Comparison of ENCODE assay signal across 2 cellular contexts in genomic region chr19:18919895-18920204, GRCh38.
TF ChIP-seq lines count a peak whose summit lies in the region.

No MANE protein-coding gene starts in this region.

TF ChIP-seq in SK-N-SH, 30 proteins besides CTCF, POLR2A, EP300 and RAD21 (continued from another document):
- TF ChIP-seq REST (IDR thresholded peaks at IDR 0.05; ENCODE audit: low read depth, low read length): no peak
- no peak for TF ChIP-seq TCF12 (IDR thresholded peaks at IDR 0.05)
- TF ChIP-seq CHD2 (IDR thresholded peaks at IDR 0.05; ENCODE audit: low read length, partially characterized antibody): no peak
- no peak for TF ChIP-seq NRF1 (IDR thresholded peaks at IDR 0.05; ENCODE audit: low read depth, low read length)
- no peak for TF ChIP-seq RXRA (IDR thresholded peaks at IDR 0.05; ENCODE audit: borderline replicate concordance, low read depth)
- TF ChIP-seq, protein P1, sequence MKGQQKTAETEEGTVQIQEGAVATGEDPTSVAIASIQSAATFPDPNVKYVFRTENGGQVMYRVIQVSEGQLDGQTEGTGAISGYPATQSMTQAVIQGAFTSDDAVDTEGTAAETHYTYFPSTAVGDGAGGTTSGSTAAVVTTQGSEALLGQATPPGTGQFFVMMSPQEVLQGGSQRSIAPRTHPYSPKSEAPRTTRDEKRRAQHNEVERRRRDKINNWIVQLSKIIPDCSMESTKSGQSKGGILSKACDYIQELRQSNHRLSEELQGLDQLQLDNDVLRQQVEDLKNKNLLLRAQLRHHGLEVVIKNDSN (IDR thresholded peaks at IDR 0.05; ENCODE audit: borderline replicate concordance, low read depth): no peak
- TF ChIP-seq NFIC (IDR thresholded peaks at IDR 0.05; ENCODE audit: borderline replicate concordance): no peak
- TF ChIP-seq JUND (IDR thresholded peaks at IDR 0.05): no peak
- no peak for TF ChIP-seq EZH2phosphoT487 (IDR thresholded peaks at IDR 0.05; ENCODE audit: borderline replicate concordance, low read depth)
- TF ChIP-seq MXI1 (IDR thresholded peaks at IDR 0.05; ENCODE audit: low read depth, low read length): no peak; the same call in none of the 2 replicates
- no peak for TF ChIP-seq SIN3A (IDR thresholded peaks at IDR 0.05; ENCODE audit: borderline replicate concordance, low read depth, low read length)
- TF ChIP-seq FOSL2 (IDR thresholded peaks at IDR 0.05; ENCODE audit: borderline replicate concordance, low read depth): no peak
- TF ChIP-seq FOXJ3 (CRISPR knock-in tag; IDR thresholded peaks at IDR 0.05): no peak
- TF ChIP-seq RFX5 (IDR thresholded peaks at IDR 0.05; ENCODE audit: low read length): no peak

TF ChIP-seq in SK-N-SH treated with all-trans-retinoic acid at 6 μM for 48 hours, 23 proteins besides CTCF, POLR2A, EP300 and RAD21 (continued from another document):
- TF ChIP-seq, protein P2, sequence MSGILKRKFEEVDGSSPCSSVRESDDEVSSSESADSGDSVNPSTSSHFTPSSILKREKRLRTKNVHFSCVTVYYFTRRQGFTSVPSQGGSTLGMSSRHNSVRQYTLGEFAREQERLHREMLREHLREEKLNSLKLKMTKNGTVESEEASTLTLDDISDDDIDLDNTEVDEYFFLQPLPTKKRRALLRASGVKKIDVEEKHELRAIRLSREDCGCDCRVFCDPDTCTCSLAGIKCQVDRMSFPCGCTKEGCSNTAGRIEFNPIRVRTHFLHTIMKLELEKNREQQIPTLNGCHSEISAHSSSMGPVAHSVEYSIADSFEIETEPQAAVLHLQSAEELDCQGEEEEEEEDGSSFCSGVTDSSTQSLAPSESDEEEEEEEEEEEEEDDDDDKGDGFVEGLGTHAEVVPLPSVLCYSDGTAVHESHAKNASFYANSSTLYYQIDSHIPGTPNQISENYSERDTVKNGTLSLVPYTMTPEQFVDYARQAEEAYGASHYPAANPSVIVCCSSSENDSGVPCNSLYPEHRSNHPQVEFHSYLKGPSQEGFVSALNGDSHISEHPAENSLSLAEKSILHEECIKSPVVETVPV (CRISPR knock-in tag; IDR thresholded peaks at IDR 0.05): no peak
- TF ChIP-seq ARNTL (CRISPR knock-in tag; IDR thresholded peaks at IDR 0.05; ENCODE audit: borderline replicate concordance, low read depth): no peak
- TF ChIP-seq ZNF565 (CRISPR knock-in tag; conservative IDR thresholded peaks at IDR 0.05; ENCODE audit: low read depth): no peak
- TF ChIP-seq CSDC2 (CRISPR knock-in tag; IDR thresholded peaks at IDR 0.05): no peak
- TF ChIP-seq BACH2 (CRISPR knock-in tag; IDR thresholded peaks at IDR 0.05; ENCODE audit: borderline replicate concordance): no peak
- no peak for TF ChIP-seq ZNF8 (CRISPR knock-in tag; IDR thresholded peaks at IDR 0.05)
- TF ChIP-seq PATZ1 (CRISPR knock-in tag; IDR thresholded peaks at IDR 0.05; ENCODE audit: borderline replicate concordance): no peak
